In genomic region chr7:37494940-37495339, GRCh38 we compare ENCODE assay signal across 1 cellular context.
TF ChIP-seq lines count a peak whose summit lies in the region.

No MANE protein-coding gene starts in this region.

TF ChIP-seq in GM12878, 131 proteins besides CTCF, POLR2A, EP300 and RAD21 (continued from another document):
- no peak for TF ChIP-seq PKNOX1 (IDR thresholded peaks at IDR 0.05)
- 0 out of 2 replicates have a peak, but pooled peaks have one; percentile 49 for TF ChIP-seq MEF2A (IDR thresholded peaks at IDR 0.05; ENCODE audit: insufficient read depth, low read depth, low read length)
- no peak for TF ChIP-seq CUX1 (IDR thresholded peaks at IDR 0.05; ENCODE audit: insufficient replicate concordance, low read depth, low read length)
- TF ChIP-seq MTA3 (IDR thresholded peaks at IDR 0.05; ENCODE audit: borderline replicate concordance, low read length), result no peak
- TF ChIP-seq ETV6 (conservative IDR thresholded peaks at IDR 0.05 in 1 of 2, IDR thresholded peaks at IDR 0.05 in 1 of 2; ENCODE audit: borderline replicate concordance in 1 of 2, low read depth in 1 of 2), result no peak
- peak; percentile 30; the same call in 1 of the 3 replicates for TF ChIP-seq POU2F2 (IDR thresholded peaks at IDR 0.05; ENCODE audit: borderline replicate concordance, low read depth, low read length)
- TF ChIP-seq NRF1 (conservative IDR thresholded peaks at IDR 0.05; ENCODE audit: low read depth, low read length), result no peak
- TF ChIP-seq ZNF384 (IDR thresholded peaks at IDR 0.05; ENCODE audit: borderline replicate concordance, low read depth, low read length), result peak; percentile 52; the same call in 1 of the 2 replicates
- no peak for TF ChIP-seq SIX5 (IDR thresholded peaks at IDR 0.05; ENCODE audit: low read depth, low read length, severe bottlenecking)
- TF ChIP-seq ZBTB40 (IDR thresholded peaks at IDR 0.05; ENCODE audit: borderline replicate concordance), result no peak
- no peak for TF ChIP-seq SMAD5 (IDR thresholded peaks at IDR 0.05; ENCODE audit: low read depth)
- no peak for TF ChIP-seq MYC (IDR thresholded peaks at IDR 0.05; ENCODE audit: insufficient read depth, insufficient read length, insufficient replicate concordance, low read length, severe bottlenecking)
- no peak for TF ChIP-seq TCF12 (IDR thresholded peaks at IDR 0.05; ENCODE audit: low read depth, low read length)
- no peak for TF ChIP-seq KAT2A (conservative IDR thresholded peaks at IDR 0.05; ENCODE audit: control insufficient read depth, low read depth, low read length)
- TF ChIP-seq BCLAF1 (IDR thresholded peaks at IDR 0.05), result no peak
- TF ChIP-seq MTA2 (IDR thresholded peaks at IDR 0.05; ENCODE audit: low read depth), result no peak
